ENCODE assay signal across 8 cellular contexts in genomic region chr6:31776961-31777666, GRCh38. TPM values are rescaled to one million over a fixed set of nuclear protein-coding genes. Genes with fewer than 3 reads are reported as not detected.
A peak's percentile ranks its signal among the peaks of the same experiment; 100 is the strongest.
DNase-seq lines count a peak whose midpoint lies in the region; ATAC-seq and TF ChIP-seq lines count a peak whose summit lies in the region.

VWA7 (minus strand) TSS chr6:31777328; CDS start chr6:31776779, 549 bp downstream.

- H3K27ac Mint-ChIP-seq in mesothelial cell of epicardium: peak within 1 kb of the TSS; percentile 69

- no peaks in the 10 kb centered on the region for H3K9me3 ChIP-seq in duodenal mucosa (ENCODE audit: control insufficient read depth in 1 of 2, low read length in 2 of 2)

- H3K4me3 ChIP-seq in duodenal mucosa (ENCODE audit: low read depth in 1 of 2, low read length in 2 of 2): peak within 1 kb of the TSS; percentile 37 to 48

- in situ Hi-C loops in GM13977 (cut with MboI; ENCODE audit: low pct_unique_long_range_greater_than_20kb, low sequenced_read_pairs, unreplicated experiment): no loop called here

- TF ChIP-seq CTCF in GM13977 (IDR thresholded peaks at IDR 0.05; ENCODE audit: extremely low read depth, insufficient read depth, missing control alignments): no peak
- TF ChIP-seq CTCF in mesothelial cell of epicardium (IDR thresholded peaks at IDR 0.05; ENCODE audit: unreplicated experiment): no peak

- H3K36me3 Mint-ChIP-seq in mesothelial cell of epicardium: peaks cover 5% of the 10 kb centered on the region

- peak within 1 kb of the TSS; percentile 65 for H3K27ac ChIP-seq in duodenal mucosa (ENCODE audit: low read depth, low read length)

- peaks cover 32 to 35% of the 10 kb centered on the region in 2 donors for H3K4me1 ChIP-seq in duodenal mucosa (ENCODE audit: control insufficient read depth in 1 of 2, insufficient read depth in 2 of 2, low read length in 2 of 2)

- H3K27me3 Mint-ChIP-seq in mesothelial cell of epicardium (ENCODE audit: low read depth): no peaks in the 10 kb centered on the region

- peaks cover 12% of the 10 kb centered on the region for H3K4me1 Mint-ChIP-seq in mesothelial cell of epicardium

- H3K9me3 Mint-ChIP-seq in mesothelial cell of epicardium: no peaks in the 10 kb centered on the region

- peaks cover 21 to 36% of the 10 kb centered on the region in 2 donors for H3K36me3 ChIP-seq in duodenal mucosa (ENCODE audit: control insufficient read depth in 1 of 2, insufficient read depth in 2 of 2, low read length in 2 of 2)

- peak; percentile 61 for ATAC-seq in HG03095 (IDR thresholded peaks at IDR 0.05; ENCODE audit: unreplicated experiment)
- no peak for ATAC-seq in GM18519 (IDR thresholded peaks at IDR 0.05; ENCODE audit: low FRiP score, unreplicated experiment)

- peak within 1 kb of the TSS; percentile 8 for H3K4me3 Mint-ChIP-seq in mesothelial cell of epicardium

- peak; percentile 95 for DNase-seq in GM13977 (ENCODE audit: low spot score)
- DNase-seq in NCI-H69 (lab: John Stamatoyannopoulos, UW): peak; percentile 85
- peak; percentile 82 to 85 for DNase-seq in activated CD4-positive, alpha-beta T cell treated with anti-CD3 and anti-CD28 coated beads, Interleukin-2, amount 50 U/mL, for 48 hours
- peak in 1 of 2 experiments; percentile 54 for DNase-seq in mesothelial cell of epicardium (ENCODE audit: low spot score in 2 of 2, unreplicated experiment in 2 of 2)
- peak; percentile 19 to 37 for DNase-seq in stimulated activated CD8-positive, alpha-beta memory T cell treated with anti-CD3 and anti-CD28 coated beads, Interleukin-7, amount 100 ng/mL, for 1 hour (ENCODE audit: low read depth in 2 of 2)

- H3K27me3 ChIP-seq in duodenal mucosa (ENCODE audit: control insufficient read depth in 1 of 2, insufficient read depth in 2 of 2, low read length in 2 of 2): no peaks in the 10 kb centered on the region

- H3K9ac ChIP-seq in duodenal mucosa (ENCODE audit: low read depth in 1 of 2, low read length in 2 of 2): peak within 1 kb of the TSS; percentile 57 to 68

RNA-seq across cellular contexts. Expression of gene VWA7, which starts in this region (rescaled TPM):
- total RNA-seq in mesothelial cell of epicardium: 1.5 to 1.8 TPM (median 1.6 TPM) in 3 replicates
